ENCODE assay signal across 19 cellular contexts in the genomic region with DNA sequence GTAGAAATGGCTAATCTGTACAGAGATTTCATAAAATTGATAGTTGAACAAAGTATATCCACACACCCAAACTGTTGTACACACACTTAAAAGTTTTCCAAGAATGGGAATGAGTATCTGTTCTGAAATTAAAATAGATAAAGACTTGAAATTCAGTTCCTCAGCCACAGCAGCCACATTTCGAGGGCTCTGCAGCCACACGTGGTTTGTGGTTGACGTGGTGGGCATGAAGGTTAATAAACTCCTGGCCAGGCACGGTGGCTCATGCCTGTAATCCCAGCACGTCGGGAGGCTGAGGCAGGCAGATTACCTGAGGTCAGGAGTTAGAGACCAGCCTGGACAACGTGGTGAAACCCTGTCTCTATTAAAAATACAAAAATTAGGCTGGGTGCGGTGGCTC. TPM values are rescaled to one million over a fixed set of nuclear protein-coding genes. Genes with fewer than 3 reads are reported as not detected.
DNase-seq lines count a peak whose midpoint lies in the region; ATAC-seq, FAIRE-seq and TF ChIP-seq lines count a peak whose summit lies in the region.
"Had no signal": no experiment of that assay in that cellular context is flagged by ENCODE, and none has a peak within 500 bp of the region (broad histone marks: within the 10 kb centered on the region; RNA-seq: fewer than 3 reads in every experiment).

No MANE protein-coding gene starts in this region.

- peaks cover 24% of the 10 kb centered on the region for H3K36me3 Mint-ChIP-seq in GM23338 (ENCODE audit: low read depth)
- H3K36me3 Mint-ChIP-seq in endodermal cell (ENCODE audit: low read depth): peaks cover 16% of the 10 kb centered on the region
- peaks cover 20% of the 10 kb centered on the region for H3K36me3 Mint-ChIP-seq in stimulated activated effector memory CD8-positive, alpha-beta T cell treated with anti-CD3 and anti-CD28 coated beads, Interleukin-12 subunit alpha, Interleukin-12 subunit beta, amount 100 ng/mL, for 72 hours

- no peak overlapping the region for H2AFZ ChIP-seq in GM23338

- intact Hi-C loops in sigmoid colon (cut with DNase I): no loop called here

- H4K20me1 ChIP-seq in GM23338 (replicated peaks; ENCODE audit: insufficient read depth): peaks cover 6% of the 10 kb centered on the region; the same call in 1 of the 2 replicates

- H3K27me3 Mint-ChIP-seq in GM23338 (ENCODE audit: insufficient read depth, low read depth, poor library complexity) (peaks cover 7% of the 10 kb centered on the region), endodermal cell (ENCODE audit: insufficient read depth) (no peaks in the 10 kb centered on the region)
- H3K27me3 Mint-ChIP-seq: CD4-positive, alpha-beta T cell had no signal

- no peak overlapping the region for H3K4me2 ChIP-seq in GM23338

- peaks cover 2% of the 10 kb centered on the region; the same call in 1 of the 3 replicates for H3K9me3 Mint-ChIP-seq in GM23338
- no peaks in the 10 kb centered on the region for H3K9me3 Mint-ChIP-seq in endodermal cell
- H3K9me3 Mint-ChIP-seq in stimulated activated effector memory CD8-positive, alpha-beta T cell treated with anti-CD3 and anti-CD28 coated beads, Interleukin-12 subunit alpha, Interleukin-12 subunit beta, amount 100 ng/mL, for 72 hours: no peaks in the 10 kb centered on the region
- H3K9me3 Mint-ChIP-seq: CD4-positive, alpha-beta T cell; H9 had no signal

- in situ Hi-C loops in G401 (cut with HindIII; ENCODE audit: low sequenced_read_pairs): no loop called here

- no peak for ATAC-seq in GM23338
- ATAC-seq in stimulated activated effector memory CD8-positive, alpha-beta T cell treated with anti-CD3 and anti-CD28 coated beads, Interleukin-12 subunit alpha, Interleukin-12 subunit beta, amount 100 ng/mL, for 72 hours: no peak

- H3F3A ChIP-seq in GM23338 (replicated peaks; ENCODE audit: low read depth): peaks cover 24% of the 10 kb centered on the region

- H3K4me1 ChIP-seq in GM23338 (ENCODE audit: insufficient read depth): peaks cover 67% of the 10 kb centered on the region
- no peaks in the 10 kb centered on the region for H3K4me1 ChIP-seq in endodermal cell (ENCODE audit: control insufficient read depth, insufficient read depth, low read length)
- H3K4me1 ChIP-seq in sigmoid colon: peaks cover 0 to 3% (median 0%) of the 10 kb centered on the region in 4 donors

- TF ChIP-seq CTCF in GM23338 (conservative IDR thresholded peaks at IDR 0.05; ENCODE audit: low read depth in 2 of 2) (no peak), RWPE1 (conservative IDR thresholded peaks at IDR 0.05; ENCODE audit: low read depth) (no peak), endodermal cell (conservative IDR thresholded peaks at IDR 0.05) (no peak), sigmoid colon (IDR thresholded peaks at IDR 0.05) (no peak), D721Med (IDR thresholded peaks at IDR 0.05; ENCODE audit: insufficient read depth, missing control alignments) (no peak)

- 92 to 97% methylated on average over 7 to 8 of the region's 8 CpGs for WGBS in endodermal cell (ENCODE audit: insufficient coverage in 1 of 2, insufficient read length in 1 of 2), 2 experiments
- WGBS in sigmoid colon, 2 donors: 67 to 86% methylated on average over 8 of the region's 8 CpGs

- H3K27me3 ChIP-seq in GM23338 (ENCODE audit: insufficient read depth) (no peaks in the 10 kb centered on the region), endodermal cell (ENCODE audit: control insufficient read depth, insufficient read depth, low read length, poor library complexity, severe bottlenecking) (no peaks in the 10 kb centered on the region), sigmoid colon (no peaks in the 10 kb centered on the region)

- no peak for FAIRE-seq in D721Med (lab: Jason Lieb, UNC)

- H3K27ac Mint-ChIP-seq in GM23338: no peak overlapping the region
- peak overlapping the region; percentile 7 for H3K27ac Mint-ChIP-seq in endodermal cell
- H3K27ac Mint-ChIP-seq in stimulated activated effector memory CD8-positive, alpha-beta T cell treated with anti-CD3 and anti-CD28 coated beads, Interleukin-12 subunit alpha, Interleukin-12 subunit beta, amount 100 ng/mL, for 72 hours: peak overlapping the region; percentile 78
- H3K27ac Mint-ChIP-seq: CD4-positive, alpha-beta T cell had no signal

- no peak overlapping the region for H3K4me3 Mint-ChIP-seq in GM23338
- H3K4me3 Mint-ChIP-seq in endodermal cell: no peak overlapping the region
- no peak overlapping the region for H3K4me3 Mint-ChIP-seq in stimulated activated effector memory CD8-positive, alpha-beta T cell treated with anti-CD3 and anti-CD28 coated beads, Interleukin-12 subunit alpha, Interleukin-12 subunit beta, amount 100 ng/mL, for 72 hours
- H3K4me3 Mint-ChIP-seq: CD4-positive, alpha-beta T cell had no signal

- H3K4me1 Mint-ChIP-seq in GM23338: peaks cover 70% of the 10 kb centered on the region
- peaks cover 48% of the 10 kb centered on the region for H3K4me1 Mint-ChIP-seq in endodermal cell
- H3K4me1 Mint-ChIP-seq in stimulated activated effector memory CD8-positive, alpha-beta T cell treated with anti-CD3 and anti-CD28 coated beads, Interleukin-12 subunit alpha, Interleukin-12 subunit beta, amount 100 ng/mL, for 72 hours: peaks cover 71% of the 10 kb centered on the region

- DNase-seq in GM23338 (ENCODE audit: low spot score) (no peak), RWPE1 (ENCODE audit: low spot score) (no peak), endodermal cell (no peak), sigmoid colon (no peak), G401 (ENCODE audit: low spot score) (no peak), D721Med (ENCODE audit: insufficient read length, low spot score) (no peak)
- no peak for DNase-seq in stimulated activated effector memory CD8-positive, alpha-beta T cell treated with anti-CD3 and anti-CD28 coated beads, Interleukin-12 subunit alpha, Interleukin-12 subunit beta, amount 100 ng/mL, for 72 hours (ENCODE audit: low spot score in 2 of 2)
- DNase-seq: AML-193; CD4-positive, alpha-beta T cell; DMS79 treated with DMSO at 0.1 percent for 48 hours; GF-D8; H9; Kasumi-1; NCI-H187 treated with DMSO at 0.1 percent for 48 hours; NCI-H2171; NCI-H82 had no signal

- CTCF ChIA-PET in RWPE1 (lab: Yijun Ruan, JAX): no interaction called here

- POLR2A ChIA-PET in RWPE1 (lab: Yijun Ruan, JAX; ENCODE audit: low non-redundant PET): no interaction called here

- no peaks in the 10 kb centered on the region for H3K36me3 ChIP-seq in GM23338 (ENCODE audit: insufficient read depth)
- peaks cover 5% of the 10 kb centered on the region for H3K36me3 ChIP-seq in endodermal cell (ENCODE audit: control insufficient read depth, insufficient read depth, low read length)
- H3K36me3 ChIP-seq in sigmoid colon: no peaks in the 10 kb centered on the region

- H3K79me2 ChIP-seq in GM23338 (replicated peaks; ENCODE audit: insufficient read depth): peaks cover 89% of the 10 kb centered on the region

- H3K9me2 ChIP-seq in GM23338 (ENCODE audit: insufficient read depth): no peaks in the 10 kb centered on the region

- H3K9me3 ChIP-seq in endodermal cell (ENCODE audit: control insufficient read depth, low read length) (no peaks in the 10 kb centered on the region), sigmoid colon (no peaks in the 10 kb centered on the region)

- H3K27ac ChIP-seq in GM23338 (ENCODE audit: low read depth) (peak overlapping the region; percentile 95), RWPE1 (peak overlapping the region; percentile 37; the same call in 1 of the 2 replicates), endodermal cell (ENCODE audit: low read depth, low read length) (no peak overlapping the region), sigmoid colon (no peak overlapping the region)

- no peak for TF ChIP-seq EP300 in sigmoid colon (IDR thresholded peaks at IDR 0.05)

- TF ChIP-seq POLR2A in sigmoid colon (IDR thresholded peaks at IDR 0.05): no peak

- no peak overlapping the region for H3K9ac ChIP-seq in endodermal cell (ENCODE audit: extremely low read depth, low read length, poor library complexity, severe bottlenecking)

- H3K4me3 ChIP-seq in GM23338 (no peak overlapping the region), endodermal cell (ENCODE audit: low read length) (no peak overlapping the region), sigmoid colon (no peak overlapping the region)

RNA-seq across cellular contexts. Expression of gene TPST2, which starts 24.0 kb away (rescaled TPM):
- 106 and 127 TPM in 2 replicates for total RNA-seq in GM23338 (2014; rRNA removed; shearing (Covaris generic))
- polyA plus RNA-seq in GM23338 (2016; fragmentation: Nextera tagmentation; extraction: Ambion mirVana) (37.9 and 43.1 TPM in 2 replicates), sigmoid colon (10 to 100 TPM in 1 of 3 donors, 1 to 10 TPM in 2; 5.1 to 13.8 (median 5.4) TPM)
- total RNA-seq in endodermal cell (10 to 100 TPM; 38.9 to 53.2 TPM), sigmoid colon (10 to 100 TPM; 15.9 to 24.3 (median 17.2) TPM)
- polyA plus RNA-seq in endodermal cell (2013, experiment 1 of 2): 22.0 TPM
- polyA plus RNA-seq in endodermal cell (2013, experiment 2 of 2): 19.7 TPM
- total RNA-seq in G401 (2014; rRNA removed; shearing (Covaris generic)): 24.1 and 55.9 TPM in 2 replicates

RNA-seq across cellular contexts. Expression of gene CRYBB1, which starts 51.9 kb away (rescaled TPM):
- 1.6 and 2.4 TPM in 2 replicates for total RNA-seq in GM23338 (2014; rRNA removed; shearing (Covaris generic))
- polyA plus RNA-seq in GM23338 (2016; fragmentation: Nextera tagmentation; extraction: Ambion mirVana) (3.0 and 3.7 TPM in 2 replicates), sigmoid colon (1 to 10 TPM in 1 of 3 donors, under 1 TPM in 1, not detected in 1; 0.47 to 3.0 TPM)
- total RNA-seq in endodermal cell (1 to 10 TPM in 1 of 2 donors, under 1 TPM in 1; 0.33 to 1.7 TPM), sigmoid colon (1 to 10 TPM in 1 of 4 donors, under 1 TPM in 1, not detected in 2; 0.82 to 1.8 TPM)
- polyA plus RNA-seq in endodermal cell (2013, experiment 1 of 2): 0.21 TPM
- not detected for polyA plus RNA-seq in endodermal cell (2013, experiment 2 of 2)
- not detected in 2 replicates for total RNA-seq in G401 (2014; rRNA removed; shearing (Covaris generic))
- total RNA-seq: A673; CD4-positive, alpha-beta T cell; NCI-H460; SK-MEL-5 had no signal

RNA-seq across cellular contexts. Expression of gene TFIP11, which starts 53.6 kb away (rescaled TPM):
- total RNA-seq in GM23338 (2014; rRNA removed; shearing (Covaris generic)): 25.6 and 26.2 TPM in 2 replicates
- 17.1 and 20.4 TPM in 2 replicates for polyA plus RNA-seq in GM23338 (2016; fragmentation: Nextera tagmentation; extraction: Ambion mirVana)
- 10 to 100 TPM; 28.4 to 28.9 TPM for total RNA-seq in endodermal cell
- polyA plus RNA-seq in endodermal cell (2013, experiment 1 of 2): 21.4 TPM
- 23.5 TPM for polyA plus RNA-seq in endodermal cell (2013, experiment 2 of 2)
- 10 to 100 TPM; 14.0 to 19.1 (median 15.8) TPM for total RNA-seq in sigmoid colon
- polyA plus RNA-seq in sigmoid colon: 10 to 100 TPM in 2 of 3 donors, 1 to 10 TPM in 1; 8.4 to 18.2 (median 10.2) TPM
- 39.1 and 60.0 TPM in 2 replicates for total RNA-seq in G401 (2014; rRNA removed; shearing (Covaris generic))

RNA-seq across cellular contexts. Expression of gene CRYBA4, which starts 55.9 kb away (rescaled TPM):
- total RNA-seq in GM23338 (2014; rRNA removed; shearing (Covaris generic)): 1.7 TPM in 1 of 2 replicates, not detected in the other
- polyA plus RNA-seq in GM23338 (2016; fragmentation: Nextera tagmentation; extraction: Ambion mirVana): 1.2 and 1.5 TPM in 2 replicates
- total RNA-seq in endodermal cell: not detected
- 0.39 TPM for polyA plus RNA-seq in endodermal cell (2013, experiment 1 of 2)
- 0.50 TPM for polyA plus RNA-seq in endodermal cell (2013, experiment 2 of 2)
- total RNA-seq in sigmoid colon: not detected
- not detected for polyA plus RNA-seq in sigmoid colon
- total RNA-seq in G401 (2014; rRNA removed; shearing (Covaris generic)): not detected in 2 replicates
- total RNA-seq: A673; CD4-positive, alpha-beta T cell; NCI-H460 had no signal

Comparison
In these comparisons a context has a peak if more than half of its experiments do, and no peak if none do; other contexts are left out.
1. H3K27ac ChIP-seq: peak in GM23338 (single experiment) and RWPE1 (single experiment); none in endodermal cell (single experiment) and sigmoid colon (0 of 4).